8 cellular contexts compared by ENCODE assay signal in the genomic region with DNA sequence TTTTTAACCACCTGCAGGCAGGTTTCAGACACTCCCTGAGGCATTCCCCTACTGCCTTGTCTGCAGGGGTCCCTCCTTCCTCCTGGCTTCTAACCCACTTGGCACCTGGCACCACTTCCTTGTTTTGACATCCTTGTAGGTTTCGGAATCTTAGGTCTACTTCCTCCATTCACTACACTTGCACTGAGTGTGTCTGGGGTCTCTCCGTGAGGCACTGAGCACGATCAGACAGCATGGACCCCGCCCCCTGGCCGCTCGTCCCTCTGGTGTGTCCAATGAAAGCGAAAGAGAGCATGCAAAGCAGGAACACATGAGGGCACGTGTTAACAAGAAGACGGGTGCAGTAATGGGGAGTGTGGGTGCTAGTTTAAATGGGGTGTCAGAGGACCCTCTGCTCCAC.
DNase-seq lines count a peak whose midpoint lies in the region; ATAC-seq and TF ChIP-seq lines count a peak whose summit lies in the region.

No MANE protein-coding gene starts in this region.

- CTCF ChIA-PET in WTC11 (lab: Charles Lee), result interaction anchor here (1.5 kb wide), 1 partner anchor 10 kb away, joined by 3 read pairs; no protein-coding TSS in a partner anchor

- no peak overlapping the region for H2AFZ ChIP-seq in osteoblast (ENCODE audit: low read length)

- peaks cover 30% of the 10 kb centered on the region for H3K4me1 Mint-ChIP-seq in WTC11
- peaks cover 15 to 31% (median 27%) of the 10 kb centered on the region in 4 donors for H3K4me1 Mint-ChIP-seq in naive thymus-derived CD8-positive, alpha-beta T cell

- no peaks in the 10 kb centered on the region for H3K9me3 ChIP-seq in BLaER1
- H3K9me3 ChIP-seq in osteoblast (ENCODE audit: low read depth, low read length), result no peaks in the 10 kb centered on the region
- no peaks in the 10 kb centered on the region for H3K9me3 ChIP-seq in right atrium auricular region

- H3K79me2 ChIP-seq in osteoblast (ENCODE audit: insufficient read depth, low read length), result no peaks in the 10 kb centered on the region

- H3K4me3 ChIP-seq in BLaER1 (no peak overlapping the region), osteoblast (ENCODE audit: insufficient read depth, low read length) (no peak overlapping the region), right atrium auricular region (no peak overlapping the region)

- no peak overlapping the region for H3K4me3 Mint-ChIP-seq in WTC11
- peak overlapping the region; percentile 78 to 97 (median 88) for H3K4me3 Mint-ChIP-seq in naive thymus-derived CD8-positive, alpha-beta T cell

- H3K36me3 ChIP-seq in BLaER1, result no peaks in the 10 kb centered on the region
- H3K36me3 ChIP-seq in osteoblast (ENCODE audit: insufficient read depth, low read length), result no peaks in the 10 kb centered on the region
- no peaks in the 10 kb centered on the region for H3K36me3 ChIP-seq in right atrium auricular region

- H3K4me2 ChIP-seq in BLaER1, result peak overlapping the region; percentile 83
- H3K4me2 ChIP-seq in osteoblast (ENCODE audit: insufficient read depth, low read length), result no peak overlapping the region

- H3K27ac ChIP-seq in BLaER1 (peak overlapping the region; percentile 52), osteoblast (ENCODE audit: low read depth, low read length) (no peak overlapping the region), right atrium auricular region (no peak overlapping the region)

- H3K9me3 Mint-ChIP-seq in WTC11, result no peaks in the 10 kb centered on the region; the same call in 1 of the 2 replicates
- no peaks in the 10 kb centered on the region for H3K9me3 Mint-ChIP-seq in naive thymus-derived CD8-positive, alpha-beta T cell

- POLR2A ChIA-PET in WTC11 (lab: Charles Lee), result no interaction called here
- POLR2A ChIA-PET in naive thymus-derived CD8-positive, alpha-beta T cell (lab: Charles Lee), result no interaction called here

- H3K4me1 ChIP-seq in BLaER1, result peaks cover 18% of the 10 kb centered on the region
- H3K4me1 ChIP-seq in osteoblast (ENCODE audit: insufficient read depth, low read length), result peaks cover 15% of the 10 kb centered on the region
- peaks cover 0 to under 1% of the 10 kb centered on the region in 2 donors for H3K4me1 ChIP-seq in right atrium auricular region

- no peaks in the 10 kb centered on the region for H3K36me3 Mint-ChIP-seq in WTC11
- H3K36me3 Mint-ChIP-seq in naive thymus-derived CD8-positive, alpha-beta T cell, result no peaks in the 10 kb centered on the region

- no peaks in the 10 kb centered on the region for H4K20me1 ChIP-seq in BLaER1
- no peaks in the 10 kb centered on the region for H4K20me1 ChIP-seq in osteoblast (ENCODE audit: insufficient read depth, low read length)

- H3K27ac Mint-ChIP-seq in WTC11, result peak overlapping the region; percentile 68
- H3K27ac Mint-ChIP-seq in naive thymus-derived CD8-positive, alpha-beta T cell, result peak overlapping the region; percentile 85 to 98 (median 90)

- ATAC-seq in GM19372 (IDR thresholded peaks at IDR 0.05; ENCODE audit: low read depth, unreplicated experiment) (peak; percentile 84), HG03139 (IDR thresholded peaks at IDR 0.05; ENCODE audit: unreplicated experiment) (peak; percentile 95), WTC11 (peak; percentile 9; the same call in 1 of the 2 replicates)
- ATAC-seq in naive thymus-derived CD8-positive, alpha-beta T cell, result peak; percentile 79 to 91

- H3K27me3 ChIP-seq in BLaER1 (no peaks in the 10 kb centered on the region), osteoblast (ENCODE audit: insufficient read depth, low read length) (no peaks in the 10 kb centered on the region), right atrium auricular region (no peaks in the 10 kb centered on the region)

- H3K9ac ChIP-seq in BLaER1, result no peak overlapping the region

- DNase-seq in WTC11 (ENCODE audit: low spot score) (no peak), osteoblast (ENCODE audit: insufficient read length, low spot score, missing footprints) (no peak), right atrium auricular region (ENCODE audit: low spot score) (no peak), cerebellar nuclear complex (lab: John Stamatoyannopoulos, UW) (no peak)
- DNase-seq in naive thymus-derived CD8-positive, alpha-beta T cell, result peak in 7 of 10 donors; percentile 19 to 69 (median 31)

- no peak for TF ChIP-seq CTCF in WTC11 (IDR thresholded peaks at IDR 0.05)
- no peak for TF ChIP-seq CTCF in osteoblast (IDR thresholded peaks at IDR 0.05; ENCODE audit: extremely low read depth, low read depth, low read length)
- no peak for TF ChIP-seq CTCF in right atrium auricular region (IDR thresholded peaks at IDR 0.05)

- no peaks in the 10 kb centered on the region; the same call in 1 of the 2 replicates for H3K27me3 Mint-ChIP-seq in WTC11 (ENCODE audit: low read depth)
- no peaks in the 10 kb centered on the region for H3K27me3 Mint-ChIP-seq in naive thymus-derived CD8-positive, alpha-beta T cell

TF ChIP-seq in WTC11, 78 proteins besides CTCF, POLR2A, EP300 and RAD21:
- TF ChIP-seq, protein P1, sequence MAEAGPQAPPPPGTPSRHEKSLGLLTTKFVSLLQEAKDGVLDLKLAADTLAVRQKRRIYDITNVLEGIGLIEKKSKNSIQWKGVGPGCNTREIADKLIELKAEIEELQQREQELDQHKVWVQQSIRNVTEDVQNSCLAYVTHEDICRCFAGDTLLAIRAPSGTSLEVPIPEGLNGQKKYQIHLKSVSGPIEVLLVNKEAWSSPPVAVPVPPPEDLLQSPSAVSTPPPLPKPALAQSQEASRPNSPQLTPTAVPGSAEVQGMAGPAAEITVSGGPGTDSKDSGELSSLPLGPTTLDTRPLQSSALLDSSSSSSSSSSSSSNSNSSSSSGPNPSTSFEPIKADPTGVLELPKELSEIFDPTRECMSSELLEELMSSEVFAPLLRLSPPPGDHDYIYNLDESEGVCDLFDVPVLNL (CRISPR knock-in tag; IDR thresholded peaks at IDR 0.05; ENCODE audit: borderline replicate concordance, low read depth), result no peak
- TF ChIP-seq JUN (CRISPR knock-in tag; IDR thresholded peaks at IDR 0.05), result no peak
- TF ChIP-seq, protein P2, sequence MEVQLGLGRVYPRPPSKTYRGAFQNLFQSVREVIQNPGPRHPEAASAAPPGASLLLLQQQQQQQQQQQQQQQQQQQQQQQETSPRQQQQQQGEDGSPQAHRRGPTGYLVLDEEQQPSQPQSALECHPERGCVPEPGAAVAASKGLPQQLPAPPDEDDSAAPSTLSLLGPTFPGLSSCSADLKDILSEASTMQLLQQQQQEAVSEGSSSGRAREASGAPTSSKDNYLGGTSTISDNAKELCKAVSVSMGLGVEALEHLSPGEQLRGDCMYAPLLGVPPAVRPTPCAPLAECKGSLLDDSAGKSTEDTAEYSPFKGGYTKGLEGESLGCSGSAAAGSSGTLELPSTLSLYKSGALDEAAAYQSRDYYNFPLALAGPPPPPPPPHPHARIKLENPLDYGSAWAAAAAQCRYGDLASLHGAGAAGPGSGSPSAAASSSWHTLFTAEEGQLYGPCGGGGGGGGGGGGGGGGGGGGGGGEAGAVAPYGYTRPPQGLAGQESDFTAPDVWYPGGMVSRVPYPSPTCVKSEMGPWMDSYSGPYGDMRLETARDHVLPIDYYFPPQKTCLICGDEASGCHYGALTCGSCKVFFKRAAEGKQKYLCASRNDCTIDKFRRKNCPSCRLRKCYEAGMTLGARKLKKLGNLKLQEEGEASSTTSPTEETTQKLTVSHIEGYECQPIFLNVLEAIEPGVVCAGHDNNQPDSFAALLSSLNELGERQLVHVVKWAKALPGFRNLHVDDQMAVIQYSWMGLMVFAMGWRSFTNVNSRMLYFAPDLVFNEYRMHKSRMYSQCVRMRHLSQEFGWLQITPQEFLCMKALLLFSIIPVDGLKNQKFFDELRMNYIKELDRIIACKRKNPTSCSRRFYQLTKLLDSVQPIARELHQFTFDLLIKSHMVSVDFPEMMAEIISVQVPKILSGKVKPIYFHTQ (CRISPR knock-in tag; IDR thresholded peaks at IDR 0.05), result no peak
TF ChIP-seq in WTC11: peak in this region for 0.

Comparison
In these comparisons a context has a peak if more than half of its experiments do, and no peak if none do; other contexts are left out.
1. ATAC-seq: peak in every context shown above with its lines; median percentile 95 in HG03139; 85 in naive thymus-derived CD8-positive, alpha-beta T cell; 84 in GM19372; 9 in WTC11.
2. DNase-seq: peak in naive thymus-derived CD8-positive, alpha-beta T cell (7 of 10); none in WTC11 (single experiment), osteoblast (single experiment), right atrium auricular region (single experiment) and cerebellar nuclear complex (0 of 2).